Comparison of ENCODE assay signal across 8 cellular contexts in the genomic region with DNA sequence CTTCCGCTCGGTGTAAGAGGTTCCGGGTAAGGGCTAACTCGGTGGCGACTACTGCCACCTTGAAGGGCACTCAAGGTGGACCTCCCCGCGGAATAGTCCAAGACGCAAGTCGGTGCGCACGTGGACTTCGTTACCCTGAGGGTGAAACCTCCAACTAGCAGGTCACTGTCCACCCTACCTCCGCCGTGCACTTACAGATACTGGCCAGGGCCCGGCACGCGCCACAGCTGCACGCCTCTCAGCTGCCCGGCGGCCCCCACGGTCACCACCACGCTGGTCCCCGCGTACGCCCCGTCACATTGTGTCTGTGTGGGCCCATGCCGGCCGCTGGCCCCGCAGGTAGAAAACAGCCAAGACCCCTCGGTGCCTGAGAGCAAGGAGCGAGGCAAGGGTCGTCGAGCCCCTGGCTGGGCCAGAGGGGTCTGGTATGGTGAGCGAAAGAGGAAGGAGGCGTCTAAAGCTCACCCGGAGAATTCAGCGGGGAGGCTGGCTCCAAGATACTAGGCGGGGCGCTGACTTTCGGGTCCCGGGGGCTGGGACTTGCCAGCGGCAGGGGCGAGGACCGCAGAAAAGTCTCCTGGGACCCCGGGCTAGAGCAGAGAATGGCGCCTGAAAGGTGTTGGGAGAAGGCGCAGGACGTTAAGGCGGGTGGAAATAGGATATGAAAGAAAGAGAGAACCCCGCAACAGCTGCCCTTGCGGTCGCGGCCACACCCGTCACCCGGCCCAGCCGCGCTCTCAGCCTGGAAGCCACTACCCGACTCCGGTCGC. TPM values are rescaled to one million over a fixed set of nuclear protein-coding genes. Genes with fewer than 3 reads are reported as not detected.
A peak's percentile ranks its signal among the peaks of the same experiment; 100 is the strongest.
DNase-seq lines count a peak whose midpoint lies in the region; TF ChIP-seq lines count a peak whose summit lies in the region.

No MANE protein-coding gene starts in this region.

- H3K27ac Mint-ChIP-seq in HFFc6 (no peak overlapping the region), immature natural killer cell (no peak overlapping the region)
- no peak overlapping the region for H3K27ac Mint-ChIP-seq in activated naive CD4-positive, alpha-beta T cell treated with anti-CD3 and anti-CD28 coated beads, Interleukin-2, amount 10 ng/mL, durations not matched to agents 7 days and 5 days

- DNase-seq in AG04450 (ENCODE audit: low read depth, low spot score) (no peak), HFFc6 (no peak), immature natural killer cell (peak in 1 of 3 donors; percentile 34), UCSD-AML1 (lab: John Stamatoyannopoulos, UW; ENCODE audit: unreplicated experiment) (no peak), cortex of kidney (lab: John Stamatoyannopoulos, UW) (no peak), amygdala (lab: John Stamatoyannopoulos, UW) (no peak)
- peak; percentile 58 for DNase-seq in activated naive CD4-positive, alpha-beta T cell treated with anti-CD3 and anti-CD28 coated beads, Interleukin-2, amount 10 ng/mL, durations not matched to agents 7 days and 5 days
- DNase-seq in stimulated activated naive CD4-positive, alpha-beta T cell treated with Interleukin-2 at 50 U/mL for 16 hours (lab: John Stamatoyannopoulos, UW), result peak; percentile 22

- peaks cover 6% of the 10 kb centered on the region; the same call in 1 of the 2 replicates for H3K9me3 ChIP-seq in AG04450 (ENCODE audit: control insufficient read depth, insufficient read depth, low read length)

- POLR2A ChIA-PET in AG04450 (lab: Yijun Ruan, JAX), result no interaction called here

- H3K4me3 ChIP-seq in AG04450 (ENCODE audit: low read depth, low read length), result peak overlapping the region; percentile 36

- CTCF ChIA-PET in AG04450 (lab: Charles Lee), result no interaction called here
- CTCF ChIA-PET in activated naive CD4-positive, alpha-beta T cell treated with anti-CD3 and anti-CD28 coated beads, Interleukin-2, amount 10 ng/mL, durations not matched to agents 7 days and 5 days (lab: Charles Lee), result no interaction called here

- peaks cover 21% of the 10 kb centered on the region for H3K4me1 Mint-ChIP-seq in HFFc6 (ENCODE audit: low read depth)
- H3K4me1 Mint-ChIP-seq in activated naive CD4-positive, alpha-beta T cell treated with anti-CD3 and anti-CD28 coated beads, Interleukin-2, amount 10 ng/mL, durations not matched to agents 7 days and 5 days, result peaks cover 29% of the 10 kb centered on the region
- peaks cover 26 to 27% of the 10 kb centered on the region in 2 donors for H3K4me1 Mint-ChIP-seq in immature natural killer cell

- H3K9me3 Mint-ChIP-seq in HFFc6, result no peaks in the 10 kb centered on the region
- no peaks in the 10 kb centered on the region for H3K9me3 Mint-ChIP-seq in activated naive CD4-positive, alpha-beta T cell treated with anti-CD3 and anti-CD28 coated beads, Interleukin-2, amount 10 ng/mL, durations not matched to agents 7 days and 5 days
- no peaks in the 10 kb centered on the region for H3K9me3 Mint-ChIP-seq in immature natural killer cell

- no peak overlapping the region for H3K27ac ChIP-seq in AG04450 (ENCODE audit: low read depth, low read length)

- peak overlapping the region; percentile 82 for H3K4me3 Mint-ChIP-seq in HFFc6
- peak overlapping the region; percentile 60 for H3K4me3 Mint-ChIP-seq in activated naive CD4-positive, alpha-beta T cell treated with anti-CD3 and anti-CD28 coated beads, Interleukin-2, amount 10 ng/mL, durations not matched to agents 7 days and 5 days
- H3K4me3 Mint-ChIP-seq in immature natural killer cell, result peak overlapping the region; percentile 81 to 87 (median 85)

- no peak for TF ChIP-seq CTCF in AG04450 (IDR thresholded peaks at IDR 0.05; ENCODE audit: low read depth, low read length)
- no peak for TF ChIP-seq CTCF in HFFc6 (IDR thresholded peaks at IDR 0.05)

- H3K27me3 ChIP-seq in AG04450 (ENCODE audit: control insufficient read depth, insufficient read depth, low read length), result peaks cover 42% of the 10 kb centered on the region

- H3K27me3 Mint-ChIP-seq in HFFc6 (ENCODE audit: insufficient read depth), result peaks cover 18% of the 10 kb centered on the region
- H3K27me3 Mint-ChIP-seq in activated naive CD4-positive, alpha-beta T cell treated with anti-CD3 and anti-CD28 coated beads, Interleukin-2, amount 10 ng/mL, durations not matched to agents 7 days and 5 days, result peaks cover 64% of the 10 kb centered on the region
- H3K27me3 Mint-ChIP-seq in immature natural killer cell (ENCODE audit: low read depth in 3 of 3), result peaks cover 4 to 20% (median 12%) of the 10 kb centered on the region in 3 donors

- H3K36me3 Mint-ChIP-seq in HFFc6 (ENCODE audit: low read depth) (no peaks in the 10 kb centered on the region; the same call in 1 of the 2 replicates), immature natural killer cell (no peaks in the 10 kb centered on the region)
- H3K36me3 Mint-ChIP-seq in activated naive CD4-positive, alpha-beta T cell treated with anti-CD3 and anti-CD28 coated beads, Interleukin-2, amount 10 ng/mL, durations not matched to agents 7 days and 5 days, result no peaks in the 10 kb centered on the region

RNA-seq across cellular contexts. Expression of a gene that starts 0.9 kb away (rescaled TPM):
- 0.09 and 0.20 TPM in 2 replicates for polyA plus RNA-seq in AG04450 (2011; rRNA removed)
- 0.18 and 0.22 TPM in 2 replicates for polyA minus RNA-seq in AG04450 (2011; rRNA and poly(A)+ RNA removed)
- total RNA-seq in HFFc6 (2021; fragmentation: NEBNext Ultra II Directional; extraction: Animal tissue kit (Norgen Biotek cat#: 25700)), result 1 to 10 TPM in 4 of 6 experiments, under 1 TPM in 2; 0.19 to 1.8 (median 1.2) TPM
- polyA plus RNA-seq in immature natural killer cell, result under 1 TPM in 1 of 3 donors, not detected in 2; 0.48 TPM

RNA-seq across cellular contexts. Expression of a gene that starts 19.0 kb away (rescaled TPM):
- 0.92 and 1.5 TPM in 2 replicates for polyA plus RNA-seq in AG04450 (2011; rRNA removed)
- polyA minus RNA-seq in AG04450 (2011; rRNA and poly(A)+ RNA removed), result 0.83 and 1.1 TPM in 2 replicates
- 1 to 10 TPM; 1.2 to 2.4 (median 2.3) TPM for total RNA-seq in HFFc6 (2021; fragmentation: NEBNext Ultra II Directional; extraction: Animal tissue kit (Norgen Biotek cat#: 25700))
- not detected for polyA plus RNA-seq in immature natural killer cell

RNA-seq across cellular contexts. Expression of a gene that starts 31.4 kb away (rescaled TPM):
- polyA plus RNA-seq in AG04450 (2011; rRNA removed) (9.5 and 12.9 TPM in 2 replicates), immature natural killer cell (10 to 100 TPM in 1 of 3 donors, 1 to 10 TPM in 2; 3.7 to 15.0 (median 4.9) TPM)
- 17.9 and 19.7 TPM in 2 replicates for polyA minus RNA-seq in AG04450 (2011; rRNA and poly(A)+ RNA removed)
- 10 to 100 TPM; 27.3 to 39.4 (median 32.2) TPM for total RNA-seq in HFFc6 (2021; fragmentation: NEBNext Ultra II Directional; extraction: Animal tissue kit (Norgen Biotek cat#: 25700))

RNA-seq across cellular contexts. Expression of a gene that starts 46.3 kb away (rescaled TPM):
- polyA plus RNA-seq in AG04450 (2011; rRNA removed), result 21.0 and 21.7 TPM in 2 replicates
- 39.5 and 44.5 TPM in 2 replicates for polyA minus RNA-seq in AG04450 (2011; rRNA and poly(A)+ RNA removed)
- total RNA-seq in HFFc6 (2021; fragmentation: NEBNext Ultra II Directional; extraction: Animal tissue kit (Norgen Biotek cat#: 25700)), result 10 to 100 TPM; 16.6 to 27.6 (median 21.9) TPM
- polyA plus RNA-seq in immature natural killer cell, result under 1 TPM in 2 of 3 donors, not detected in 1; 0.38 to 0.95 TPM

Comparison
In these comparisons a context has a peak if more than half of its experiments do, and no peak if none do; other contexts are left out.
1. DNase-seq: peak in activated naive CD4-positive, alpha-beta T cell treated with anti-CD3 and anti-CD28 coated beads, Interleukin-2, amount 10 ng/mL, durations not matched to agents 7 days and 5 days (single experiment) and stimulated activated naive CD4-positive, alpha-beta T cell treated with Interleukin-2 at 50 U/mL for 16 hours (single experiment); none in AG04450 (single experiment), HFFc6 (single experiment), UCSD-AML1 (single experiment), cortex of kidney (single experiment) and amygdala (0 of 56).
2. Peak in every context shown above with its lines, with median percentiles within 50 percentile points of each other: H3K4me3 Mint-ChIP-seq.